ENCODE assay signal across 24 cellular contexts in genomic region chr15:81411056-81411455, GRCh38. TPM values are rescaled to one million over a fixed set of nuclear protein-coding genes. Genes with fewer than 3 reads are reported as not detected.
DNase-seq lines count a peak whose midpoint lies in the region; ATAC-seq, FAIRE-seq and TF ChIP-seq lines count a peak whose summit lies in the region.
"Had no signal": no experiment of that assay in that cellular context is flagged by ENCODE, and none has a peak within 500 bp of the region (broad histone marks: within the 10 kb centered on the region; RNA-seq: fewer than 3 reads in every experiment).

No MANE protein-coding gene starts in this region.

- H3K27me3 ChIP-seq in HepG2 (ENCODE audit: control insufficient read depth in 1 of 2, insufficient read depth in 2 of 2, low read length in 2 of 2): peaks cover 0 to 3% of the 10 kb centered on the region in 2 experiments; a peak in 1 of 5 replicates
- no peaks in the 10 kb centered on the region for H3K27me3 ChIP-seq in right lobe of liver
- H3K27me3 ChIP-seq: tibial nerve had no signal

- no peak for TF ChIP-seq CTCF in HepG2 (CRISPR knock-in tag; IDR thresholded peaks at IDR 0.05)
- no peak for TF ChIP-seq CTCF in right lobe of liver (IDR thresholded peaks at IDR 0.05)

- H3K4me1 ChIP-seq in HepG2 (ENCODE audit: insufficient read depth, low read length) (no peaks in the 10 kb centered on the region), right lobe of liver (no peaks in the 10 kb centered on the region)
- H3K4me1 ChIP-seq: spleen had no signal

- H3K4me2 ChIP-seq in HepG2 (ENCODE audit: low read depth, low read length): no peak overlapping the region

- no peak overlapping the region for H2AFZ ChIP-seq in HepG2 (ENCODE audit: low read length)

- POLR2A ChIA-PET in HepG2 (lab: Yijun Ruan, JAX): no interaction called here

- H3K4me3 ChIP-seq in HepG2 (replicated peaks in 1 of 3; ENCODE audit: insufficient read depth in 1 of 3, low read depth in 2 of 3, low read length in 3 of 3): no peak overlapping the region
- no peak overlapping the region for H3K4me3 ChIP-seq in right lobe of liver
- H3K4me3 ChIP-seq: SK-N-MC, spleen, tibial nerve had no signal

- CTCF ChIA-PET in HepG2 (lab: Yijun Ruan, JAX; ENCODE audit: low intra/inter-chr PET ratio, low total read pairs): interaction anchor here (1.8 kb wide), 1 partner anchor 528 kb away, joined by 6 read pairs; no protein-coding TSS in a partner anchor

- H4K20me1 ChIP-seq in HepG2 (ENCODE audit: insufficient read depth, low read length): no peaks in the 10 kb centered on the region

- H3K36me3 ChIP-seq in HepG2 (replicated peaks in 1 of 2; ENCODE audit: control insufficient read depth in 1 of 2, insufficient read depth in 2 of 2, low read length in 2 of 2): no peaks in the 10 kb centered on the region
- H3K36me3 ChIP-seq in right lobe of liver: no peaks in the 10 kb centered on the region
- H3K36me3 ChIP-seq: spleen, tibial nerve had no signal

- H3K9ac ChIP-seq in HepG2 (ENCODE audit: insufficient read depth, low read depth, low read length): no peak overlapping the region

- ATAC-seq in HepG2: peak; percentile 71
- ATAC-seq in right lobe of liver: no peak
- ATAC-seq in GM21717 (IDR thresholded peaks at IDR 0.05; ENCODE audit: unreplicated experiment): no peak
- ATAC-seq: activated T-helper 17 cell treated with anti-CD3 and anti-CD28 coated beads, Interleukin-2, amount 50 U/mL, for 72 hours had no signal

- WGBS in HepG2 (ENCODE audit: low lambda C conversion rate): 0% methylated on average over 2 of the region's 2 CpGs
- 50% methylated on average over 1 of the region's 2 CpGs for WGBS in right lobe of liver (ENCODE audit: insufficient coverage, low coverage, low lambda C conversion rate, missing lambda C conversion rate)

- no peak for TF ChIP-seq RAD21 in HepG2 (CRISPR knock-in tag; IDR thresholded peaks at IDR 0.05)

- in situ Hi-C loops in HepG2 (cut with HindIII; ENCODE audit: extremely low pct_ligation_motif_present, low pct_unique_long_range_greater_than_20kb): no loop called here

- no TSS peak for BruUV-seq in HepG2 (replicated peaks; lab: Mats Ljungman, UMichigan)

- intact Hi-C loops in HepG2 (cut with micrococcal nuclease; ENCODE audit: unreplicated experiment): loop anchor here (10.0 kb wide), 1 partner anchor 784 kb away; no protein-coding TSS in a partner anchor
- intact Hi-C loops in right lobe of liver (cut with DNase I): no loop called here

- DNase-seq in HepG2 (ENCODE audit: low spot score) (no peak), right lobe of liver (no peak), iPS-NIHi11 (ENCODE audit: low spot score) (peak; percentile 17), SHP77 (lab: John Stamatoyannopoulos, UW) (no peak), substantia nigra (lab: John Stamatoyannopoulos, UW) (no peak), HuH-7.5 (ENCODE audit: low spot score) (no peak)
- DNase-seq: activated CD8-positive, alpha-beta memory T cell treated with anti-CD3 and anti-CD28 coated beads, Interleukin-2, amount 50 U/mL, for 4 hours; NK-92 treated with Interleukin-12 subunit alpha and Interleukin-12 subunit beta, amount 100 ng/mL, for 24 hours; spleen; stimulated activated CD4-positive, alpha-beta T cell treated with anti-CD3 and anti-CD28 coated beads, Interleukin-4, amount 100 ng/mL, for 4 hours; stimulated activated naive CD8-positive, alpha-beta T cell treated with anti-CD3 and anti-CD28 coated beads, Interleukin-15, Interleukin-2, amounts not matched to agents 100 U/mL and 50 U/mL, for 24 hours; T-helper 17 cell had no signal

- H3K9me3 ChIP-seq in HepG2 (ENCODE audit: low read length): no peaks in the 10 kb centered on the region
- H3K9me3 ChIP-seq in right lobe of liver: no peaks in the 10 kb centered on the region
- H3K9me3 ChIP-seq: tibial nerve had no signal

- TF ChIP-seq POLR2A in HepG2 (IDR thresholded peaks at IDR 0.05; ENCODE audit: insufficient read depth in 1 of 2, low read depth in 2 of 2, low read length in 2 of 2) (no peak), right lobe of liver (IDR thresholded peaks at IDR 0.05) (no peak)

- no peak for FAIRE-seq in HepG2 (lab: Jason Lieb, UNC)
- FAIRE-seq: astrocyte, frontal cortex had no signal

- H3K27ac ChIP-seq in HepG2 (ENCODE audit: extremely low read length, insufficient read depth, low read length) (no peak overlapping the region), right lobe of liver (no peak overlapping the region), angular gyrus (ENCODE audit: low read depth, low read length) (peak overlapping the region; percentile 66), substantia nigra (ENCODE audit: low read depth, low read length, poor library complexity, severe bottlenecking) (no peak overlapping the region)
- H3K27ac ChIP-seq: SK-N-MC, spleen had no signal

- no peaks in the 10 kb centered on the region for H3K79me2 ChIP-seq in HepG2 (ENCODE audit: insufficient read depth, low read length)

- TF ChIP-seq EP300 in HepG2 (IDR thresholded peaks at IDR 0.05; ENCODE audit: low read depth in 2 of 2, low read length in 2 of 2): no peak
- no peak for TF ChIP-seq EP300 in HepG2 (CRISPR knock-in tag; IDR thresholded peaks at IDR 0.05; ENCODE audit: borderline replicate concordance)

TF ChIP-seq in HepG2, 621 proteins besides CTCF, POLR2A, EP300 and RAD21 (continues in another document):
- no peak for TF ChIP-seq GATA4 (IDR thresholded peaks at IDR 0.05; ENCODE audit: borderline replicate concordance, low read depth)
- no peak for TF ChIP-seq KLF6 (CRISPR knock-in tag; IDR thresholded peaks at IDR 0.05)
- no peak for TF ChIP-seq TAF15 (IDR thresholded peaks at IDR 0.05; ENCODE audit: low read depth, low read length, poor library complexity, severe bottlenecking)
- no peak for TF ChIP-seq HOXA9 (CRISPR knock-in tag; IDR thresholded peaks at IDR 0.05; ENCODE audit: borderline replicate concordance)
- no peak for TF ChIP-seq ATF5 (CRISPR knock-in tag; IDR thresholded peaks at IDR 0.05; ENCODE audit: low read depth)
- TF ChIP-seq SKIL (CRISPR knock-in tag; IDR thresholded peaks at IDR 0.05; ENCODE audit: borderline replicate concordance): no peak
- TF ChIP-seq DRAP1 (CRISPR knock-in tag; IDR thresholded peaks at IDR 0.05): no peak

RNA-seq across cellular contexts. Expression of gene TMC3, which starts 37.0 kb away (rescaled TPM):
- total RNA-seq in HepG2 (2016; rRNA removed; fragmentation: Illumina TruSeq; extraction: Trizol) (not detected in 2 replicates), right lobe of liver (under 1 TPM in 1 of 6 experiments, not detected in 5; 0.11 TPM)
- not detected in 2 replicates for total RNA-seq in HepG2 (2016; cell fraction: cytosol; rRNA removed; fragmentation: Illumina TruSeq; extraction: Trizol; ENCODE audit: low read depth)
- total RNA-seq in HepG2 (2016; cell fraction: insoluble cytoplasmic fraction; rRNA removed; fragmentation: Illumina TruSeq; extraction: Trizol): not detected in 2 replicates
- not detected in 2 replicates for total RNA-seq in HepG2 (2016; cell fraction: membrane; rRNA removed; fragmentation: Illumina TruSeq; extraction: Trizol)
- not detected in 2 replicates for total RNA-seq in HepG2 (2016; cell fraction: nucleus; rRNA removed; fragmentation: Illumina TruSeq; extraction: Trizol)
- not detected in 2 replicates for polyA plus RNA-seq in HepG2 (2011; rRNA removed)
- polyA plus RNA-seq in HepG2 (2011; cell fraction: cytosol; rRNA removed): not detected in 2 replicates
- not detected in 2 replicates for polyA plus RNA-seq in HepG2 (2011; cell fraction: nucleus; rRNA removed)
- polyA plus RNA-seq in HepG2 (2012): not detected in 2 replicates
- polyA plus RNA-seq in HepG2 (2016; cell fraction: cytosol; fragmentation: Illumina TruSeq; extraction: Trizol; ENCODE audit: low read depth): not detected in 2 replicates
- not detected in 2 replicates for polyA plus RNA-seq in HepG2 (2016; cell fraction: insoluble cytoplasmic fraction; fragmentation: Illumina TruSeq; extraction: Trizol; ENCODE audit: low read depth)
- not detected in 2 replicates for polyA plus RNA-seq in HepG2 (2016; cell fraction: membrane; fragmentation: Illumina TruSeq; extraction: Trizol; ENCODE audit: low read depth)
- not detected in 2 replicates for polyA plus RNA-seq in HepG2 (2016; cell fraction: nucleus; fragmentation: Illumina TruSeq; extraction: Trizol; ENCODE audit: insufficient read depth, low read depth)
- not detected in 2 replicates for polyA minus RNA-seq in HepG2 (2011; rRNA and poly(A)+ RNA removed; ENCODE audit: low replicate concordance)
- polyA minus RNA-seq in HepG2 (2011; cell fraction: cytosol; rRNA and poly(A)+ RNA removed): not detected in 2 replicates
- polyA minus RNA-seq in HepG2 (2011; cell fraction: nucleus; rRNA and poly(A)+ RNA removed): not detected in 2 replicates
- total RNA-seq: activated CD4-positive, alpha-beta T cell treated with anti-CD3 and anti-CD28 coated beads, Interleukin-2, amount 10 ng/mL, durations not matched to agents 24 days and 14 days; activated naive CD4-positive, alpha-beta T cell treated with anti-CD3 and anti-CD28 coated beads, Interleukin-2, amount 50 U/mL, for 72 hours; activated T-helper 17 cell treated with anti-CD3 and anti-CD28 coated beads, Interleukin-2, amount 50 U/mL, for 72 hours; kidney epithelial cell; renal cortical epithelial cell; spleen; T-helper 17 cell; tibial nerve had no signal
- polyA plus RNA-seq: CD14-positive monocyte, spleen had no signal
